In genomic region chr9:20941177-20941690, GRCh38 we compare ENCODE assay signal across 8 cellular contexts.
DNase-seq lines count a peak whose midpoint lies in the region; ATAC-seq and TF ChIP-seq lines count a peak whose summit lies in the region.

No MANE protein-coding gene starts in this region.

- no peaks in the 10 kb centered on the region for H3K27me3 Mint-ChIP-seq in activated B cell treated with CpG ODN at 0.5 μM for 24 hours
- no peaks in the 10 kb centered on the region for H3K27me3 Mint-ChIP-seq in central memory CD8-positive, alpha-beta T cell

- peaks cover 6% of the 10 kb centered on the region for H3K36me3 Mint-ChIP-seq in activated B cell treated with CpG ODN at 0.5 μM for 24 hours (ENCODE audit: low read depth)
- peaks cover 6% of the 10 kb centered on the region for H3K36me3 Mint-ChIP-seq in central memory CD8-positive, alpha-beta T cell (ENCODE audit: insufficient read depth)

- no peaks in the 10 kb centered on the region for H3K9me3 Mint-ChIP-seq in activated B cell treated with CpG ODN at 0.5 μM for 24 hours
- no peaks in the 10 kb centered on the region for H3K9me3 Mint-ChIP-seq in central memory CD8-positive, alpha-beta T cell

- TF ChIP-seq CTCF in activated B cell treated with CpG ODN at 0.5 μM for 24 hours (IDR thresholded peaks at IDR 0.05) = peak; percentile 90

- peaks cover 3% of the 10 kb centered on the region for H3K4me1 Mint-ChIP-seq in activated B cell treated with CpG ODN at 0.5 μM for 24 hours
- peaks cover 5% of the 10 kb centered on the region for H3K4me1 Mint-ChIP-seq in central memory CD8-positive, alpha-beta T cell

- intact Hi-C loops in activated B cell treated with CpG ODN at 0.5 μM for 24 hours (cut with micrococcal nuclease) = loop anchor here (1.0 to 10.0 kb wide), 12 partner anchors 56 to 1476 kb away; no protein-coding TSS in a partner anchor

- H3K4me3 Mint-ChIP-seq in activated B cell treated with CpG ODN at 0.5 μM for 24 hours = no peak overlapping the region
- no peak overlapping the region for H3K4me3 Mint-ChIP-seq in central memory CD8-positive, alpha-beta T cell

- ATAC-seq in GM19023 (IDR thresholded peaks at IDR 0.05; ENCODE audit: unreplicated experiment) (peak; percentile 98), HG03108 (IDR thresholded peaks at IDR 0.05; ENCODE audit: unreplicated experiment) (peak; percentile 89), activated B cell treated with CpG ODN at 0.5 μM for 24 hours (ENCODE audit: low read depth) (peak; percentile 75)
- peak; percentile 84 for ATAC-seq in central memory CD8-positive, alpha-beta T cell (replicated peaks; ENCODE audit: extremely low read depth, poor library complexity, severe bottlenecking)

- POLR2A ChIA-PET in activated B cell treated with CpG ODN at 0.5 μM for 24 hours (lab: Charles Lee) = no interaction called here

- H3K27ac Mint-ChIP-seq in activated B cell treated with CpG ODN at 0.5 μM for 24 hours = no peak overlapping the region
- H3K27ac Mint-ChIP-seq in central memory CD8-positive, alpha-beta T cell (ENCODE audit: low read depth) = no peak overlapping the region

- DNase-seq in AML-193 (lab: John Stamatoyannopoulos, UW) = peak; percentile 66 to 84
- peak; percentile 77 for DNase-seq in NCI-H2107 treated with DMSO at 0.1 percent for 48 hours (lab: John Stamatoyannopoulos, UW; ENCODE audit: unreplicated experiment)
- no peak for DNase-seq in activated B cell treated with CpG ODN at 0.5 μM for 24 hours
- DNase-seq in central memory CD8-positive, alpha-beta T cell (ENCODE audit: low spot score in 2 of 2) = peak; percentile 23 to 37
- peak; percentile 88 for DNase-seq in left kidney (ENCODE audit: low read depth, low spot score)
- DNase-seq in stimulated activated CD4-positive, alpha-beta T cell treated with anti-CD3 and anti-CD28 coated beads, TNF-alpha, amount 100 ng/mL, for 1 hour (ENCODE audit: low read depth in 3 of 3, low spot score in 1 of 3) = peak; percentile 3 to 25 (median 12)

- CTCF ChIA-PET in activated B cell treated with CpG ODN at 0.5 μM for 24 hours (lab: Charles Lee) = interaction anchor here (0.6 to 2.8 kb wide), 30 partner anchors 8 to 1476 kb away, joined by 3 to 41 read pairs (median 4); partner anchors contain the start of genes FOCAD and MLLT3
